In genomic region chr13:100197591-100198365, GRCh38 we compare ENCODE assay signal across 18 cellular contexts.
"Had no signal": no experiment of that assay in that cellular context is flagged by ENCODE, and none has a peak within 500 bp of the region (broad histone marks: within the 10 kb centered on the region; RNA-seq: fewer than 3 reads in every experiment).

No MANE protein-coding gene starts in this region.

- H3K27ac ChIP-seq: dorsolateral prefrontal cortex, parathyroid adenoma had no signal

- H3K4me1 Mint-ChIP-seq: activated naive CD4-positive, alpha-beta T cell treated with anti-CD3 and anti-CD28 coated beads, Interleukin-2, amount 50 U/mL, for 24 hours; immature natural killer cell; stimulated activated effector memory CD8-positive, alpha-beta T cell treated with anti-CD3 and anti-CD28 coated beads, Interleukin-12 subunit alpha, Interleukin-12 subunit beta, amount 100 ng/mL, for 72 hours had no signal

- H2AFZ ChIP-seq: neural progenitor cell, parathyroid adenoma had no signal

- H3K9me3 Mint-ChIP-seq: activated naive CD4-positive, alpha-beta T cell treated with anti-CD3 and anti-CD28 coated beads, Interleukin-2, amount 50 U/mL, for 24 hours; activated T-cell treated with anti-CD3 and anti-CD28 coated beads, Interleukin-2, amount 50 U/mL, for 24 hours; immature natural killer cell; type B pancreatic cell had no signal

- H3K4me3 ChIP-seq: dorsolateral prefrontal cortex, neural progenitor cell had no signal

- H3K4me1 ChIP-seq: parathyroid adenoma had no signal

- H3K4me3 Mint-ChIP-seq: activated naive CD4-positive, alpha-beta T cell treated with anti-CD3 and anti-CD28 coated beads, Interleukin-2, amount 50 U/mL, for 24 hours; activated T-cell treated with anti-CD3 and anti-CD28 coated beads, Interleukin-2, amount 50 U/mL, for 24 hours; brain; immature natural killer cell; neural progenitor cell; stimulated activated effector memory CD8-positive, alpha-beta T cell treated with anti-CD3 and anti-CD28 coated beads, Interleukin-12 subunit alpha, Interleukin-12 subunit beta, amount 100 ng/mL, for 72 hours; T-helper 1 cell treated with Interleukin-12 subunit alpha and Interleukin-12 subunit beta and Interleukin-4 antibody, amounts not matched to agents 30 μg/mL and 1 μg/mL, for 36 hours; type B pancreatic cell had no signal

- H3K27ac Mint-ChIP-seq: activated naive CD4-positive, alpha-beta T cell treated with anti-CD3 and anti-CD28 coated beads, Interleukin-2, amount 50 U/mL, for 24 hours; activated T-cell treated with anti-CD3 and anti-CD28 coated beads, Interleukin-2, amount 50 U/mL, for 24 hours; brain; immature natural killer cell; neural progenitor cell; stimulated activated effector memory CD8-positive, alpha-beta T cell treated with anti-CD3 and anti-CD28 coated beads, Interleukin-12 subunit alpha, Interleukin-12 subunit beta, amount 100 ng/mL, for 72 hours; T-helper 1 cell treated with Interleukin-12 subunit alpha and Interleukin-12 subunit beta and Interleukin-4 antibody, amounts not matched to agents 30 μg/mL and 1 μg/mL, for 36 hours; type B pancreatic cell had no signal

- H3K27me3 Mint-ChIP-seq: activated naive CD4-positive, alpha-beta T cell treated with anti-CD3 and anti-CD28 coated beads, Interleukin-2, amount 50 U/mL, for 24 hours; activated T-cell treated with anti-CD3 and anti-CD28 coated beads, Interleukin-2, amount 50 U/mL, for 24 hours; brain; type B pancreatic cell had no signal

- H3K9ac ChIP-seq: neural progenitor cell, parathyroid adenoma had no signal

- H3K36me3 Mint-ChIP-seq: activated naive CD4-positive, alpha-beta T cell treated with anti-CD3 and anti-CD28 coated beads, Interleukin-2, amount 50 U/mL, for 24 hours; stimulated activated effector memory CD8-positive, alpha-beta T cell treated with anti-CD3 and anti-CD28 coated beads, Interleukin-12 subunit alpha, Interleukin-12 subunit beta, amount 100 ng/mL, for 72 hours had no signal

- H3K79me2 ChIP-seq: parathyroid adenoma had no signal

- H3K27me3 ChIP-seq: dorsolateral prefrontal cortex, neural progenitor cell had no signal

- H3K36me3 ChIP-seq: neural progenitor cell had no signal

- ATAC-seq: activated CD4-positive, CD25-positive, alpha-beta regulatory T cell treated with anti-CD3 and anti-CD28 coated beads, Interleukin-2, amount 50 U/mL, for 24 hours; esophagus mucosa; stimulated activated effector memory CD8-positive, alpha-beta T cell treated with anti-CD3 and anti-CD28 coated beads, Interleukin-12 subunit alpha, Interleukin-12 subunit beta, amount 100 ng/mL, for 72 hours had no signal

- H3K4me2 ChIP-seq: neural progenitor cell had no signal

- DNase-seq: activated CD4-positive, alpha-beta T cell treated with anti-CD3 and anti-CD28 coated beads, Interleukin-2, amount 50 U/mL, for 4 hours; activated effector memory CD4-positive, alpha-beta T cell treated with Interleukin-2 at 50 U/mL for 16 hours; activated T-cell treated with anti-CD3 and anti-CD28 coated beads, Interleukin-2, amount 50 U/mL, for 24 hours; amniotic stem cell; glutamatergic neuron; immature natural killer cell; mesenchymal stem cell; right cardiac atrium had no signal
